ENCODE assay signal across 8 cellular contexts in the genomic region with DNA sequence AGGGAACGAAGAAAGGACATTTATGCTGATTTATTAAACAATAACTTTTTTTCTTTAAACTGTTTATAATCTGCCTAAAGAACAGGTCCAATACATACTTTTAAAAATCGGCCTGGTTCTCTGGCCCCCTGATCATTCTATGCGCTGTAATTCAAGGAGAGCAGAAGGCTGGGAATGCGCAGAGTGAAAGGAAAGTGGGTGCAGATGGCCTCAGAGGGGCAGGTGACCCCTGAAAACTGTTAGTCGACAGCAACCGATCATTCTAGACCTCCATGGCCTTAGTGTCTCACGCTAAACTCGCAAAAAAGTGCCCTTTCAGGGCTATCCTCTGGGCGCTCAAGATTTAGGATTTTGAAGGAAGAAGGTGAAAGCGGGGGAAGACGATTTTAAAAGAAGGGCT. TPM values are rescaled to one million over a fixed set of nuclear protein-coding genes. Genes with fewer than 3 reads are reported as not detected.
DNase-seq lines count a peak whose midpoint lies in the region; ATAC-seq and TF ChIP-seq lines count a peak whose summit lies in the region.

No MANE protein-coding gene starts in this region.

- H3F3A ChIP-seq in GM23248 (ENCODE audit: insufficient read depth), result no peaks in the 10 kb centered on the region; the same call in 1 of the 2 replicates

- H3K9me3 ChIP-seq in GM23248 (ENCODE audit: low read depth) (no peaks in the 10 kb centered on the region), sigmoid colon (no peaks in the 10 kb centered on the region), SJCRH30 (replicated peaks) (no peaks in the 10 kb centered on the region)

- no peak for TF ChIP-seq EP300 in sigmoid colon (IDR thresholded peaks at IDR 0.05)

- no peak overlapping the region for H3K27ac ChIP-seq in GM23248
- peak overlapping the region; percentile 92 to 96 (median 94) for H3K27ac ChIP-seq in sigmoid colon
- no peak overlapping the region for H3K27ac ChIP-seq in SJCRH30

- H3K36me3 Mint-ChIP-seq in activated CD8-positive, alpha-beta T cell treated with anti-CD3 and anti-CD28 coated beads for 36 hours (ENCODE audit: low read depth), result no peaks in the 10 kb centered on the region

- no peaks in the 10 kb centered on the region for H3K27me3 ChIP-seq in GM23248 (replicated peaks; ENCODE audit: insufficient read depth)
- H3K27me3 ChIP-seq in sigmoid colon, result no peaks in the 10 kb centered on the region
- H3K27me3 ChIP-seq in SJCRH30, result no peaks in the 10 kb centered on the region

- no peaks in the 10 kb centered on the region for H4K20me1 ChIP-seq in GM23248 (ENCODE audit: insufficient read depth)

- no peak for TF ChIP-seq POLR2A in sigmoid colon (IDR thresholded peaks at IDR 0.05)

- whole genome bisulfite sequencing in GM23248 (ENCODE audit: low coverage in 1 of 2, low lambda C conversion rate in 2 of 2, missing lambda C conversion rate in 2 of 2), 2 experiments, result 37% methylated on average over 11 of the region's 11 CpGs
- 10 to 42% methylated on average over 11 of the region's 11 CpGs for WGBS in sigmoid colon, 2 donors

- no peaks in the 10 kb centered on the region for H3K9me3 Mint-ChIP-seq in activated CD8-positive, alpha-beta T cell treated with anti-CD3 and anti-CD28 coated beads for 36 hours

- peak overlapping the region; percentile 76 for H3K9ac ChIP-seq in GM23248

- TF ChIP-seq CTCF in activated CD8-positive, alpha-beta T cell treated with anti-CD3 and anti-CD28 coated beads for 36 hours (IDR thresholded peaks at IDR 0.05), result no peak
- no peak for TF ChIP-seq CTCF in sigmoid colon (IDR thresholded peaks at IDR 0.05)

- no peaks in the 10 kb centered on the region for H3K9me2 ChIP-seq in GM23248 (ENCODE audit: insufficient read depth)

- peaks cover 19% of the 10 kb centered on the region for H3K27me3 Mint-ChIP-seq in activated CD8-positive, alpha-beta T cell treated with anti-CD3 and anti-CD28 coated beads for 36 hours

- no peak for ATAC-seq in activated CD8-positive, alpha-beta T cell treated with anti-CD3 and anti-CD28 coated beads for 36 hours
- no peak for ATAC-seq in GM18517 (IDR thresholded peaks at IDR 0.05; ENCODE audit: unreplicated experiment)

- intact Hi-C loops in activated CD8-positive, alpha-beta T cell treated with anti-CD3 and anti-CD28 coated beads for 36 hours (cut with micrococcal nuclease), result loop anchor here (5.0 kb wide), 1 partner anchor 644 kb away; no protein-coding TSS in a partner anchor
- intact Hi-C loops in sigmoid colon (cut with DNase I), result loop anchor here (5.0 to 10.0 kb wide), 5 partner anchors 46 to 312 kb away; no protein-coding TSS in a partner anchor

- DNase-seq in GM23248, result peak; percentile 15
- DNase-seq in activated CD8-positive, alpha-beta T cell treated with anti-CD3 and anti-CD28 coated beads for 36 hours, result no peak
- peak; percentile 10 for DNase-seq in hepatic stellate cell (ENCODE audit: low spot score)
- no peak for DNase-seq in sigmoid colon
- no peak for DNase-seq in AG08395 (ENCODE audit: low spot score)
- no peak for DNase-seq in G401 (ENCODE audit: low spot score)
- DNase-seq in SJCRH30, result no peak

- H3K36me3 ChIP-seq in GM23248 (ENCODE audit: low read depth) (no peaks in the 10 kb centered on the region), sigmoid colon (no peaks in the 10 kb centered on the region), SJCRH30 (no peaks in the 10 kb centered on the region)

- POLR2A ChIA-PET in activated CD8-positive, alpha-beta T cell treated with anti-CD3 and anti-CD28 coated beads for 36 hours (lab: Charles Lee), result no interaction called here

- H3K4me3 Mint-ChIP-seq in activated CD8-positive, alpha-beta T cell treated with anti-CD3 and anti-CD28 coated beads for 36 hours, result peak overlapping the region; percentile 71

- H3K4me1 Mint-ChIP-seq in activated CD8-positive, alpha-beta T cell treated with anti-CD3 and anti-CD28 coated beads for 36 hours (ENCODE audit: low read depth), result peaks cover 19% of the 10 kb centered on the region

- peaks cover 14% of the 10 kb centered on the region; the same call in 1 of the 2 replicates for H3K4me1 ChIP-seq in GM23248 (ENCODE audit: insufficient read depth)
- H3K4me1 ChIP-seq in sigmoid colon, result peaks cover 0 to 45% (median 21%) of the 10 kb centered on the region in 4 donors
- peaks cover 4% of the 10 kb centered on the region; the same call in 1 of the 2 replicates for H3K4me1 ChIP-seq in SJCRH30

- H3K4me3 ChIP-seq in GM23248 (peak overlapping the region; percentile 88), sigmoid colon (peak overlapping the region; percentile 75 to 96 (median 83)), SJCRH30 (no peak overlapping the region)

- in situ Hi-C loops in GM23248 (cut with MboI), result no loop called here
- in situ Hi-C loops in G401 (cut with HindIII; ENCODE audit: low sequenced_read_pairs), result no loop called here

- H3K4me2 ChIP-seq in GM23248 (ENCODE audit: unreplicated experiment), result peak overlapping the region; percentile 86

- peaks cover 17% of the 10 kb centered on the region for H3K79me2 ChIP-seq in GM23248 (ENCODE audit: insufficient read depth)

- peak overlapping the region; percentile 98 for H2AFZ ChIP-seq in GM23248

- CTCF ChIA-PET in activated CD8-positive, alpha-beta T cell treated with anti-CD3 and anti-CD28 coated beads for 36 hours (lab: Charles Lee), result interaction anchor here (0.6 to 2.9 kb wide), 20 partner anchors 7 to 643 kb away, joined by 3 to 34 read pairs (median 4); no protein-coding TSS in a partner anchor

- H3K27ac Mint-ChIP-seq in activated CD8-positive, alpha-beta T cell treated with anti-CD3 and anti-CD28 coated beads for 36 hours, result no peak overlapping the region

RNA-seq across cellular contexts. Expression of gene PDE5A, which starts 2.2 kb away (rescaled TPM):
- 13.8 and 16.7 TPM in 2 replicates for total RNA-seq in GM23248 (2014; rRNA removed; shearing (Covaris generic))
- polyA plus RNA-seq in GM23248 (2016; fragmentation: Nextera tagmentation; extraction: Ambion mirVana) (6.8 and 8.0 TPM in 2 replicates), sigmoid colon (1 to 10 TPM; 5.5 to 9.0 (median 7.4) TPM)
- under 1 TPM; 0.22 to 0.32 TPM for total RNA-seq in activated CD8-positive, alpha-beta T cell treated with anti-CD3 and anti-CD28 coated beads for 36 hours
- 100 to 1,000 TPM; 138 to 209 (median 149) TPM for total RNA-seq in sigmoid colon
- total RNA-seq in G401 (2014; rRNA removed; shearing (Covaris generic)), result 0.06 and 0.75 TPM in 2 replicates
- 2.9 and 4.3 TPM in 2 replicates for total RNA-seq in SJCRH30 (2014; rRNA removed; shearing (Covaris generic))

Comparison
In these comparisons a context has a peak if more than half of its experiments do, and no peak if none do; other contexts are left out.
1. DNase-seq: peak in GM23248 (single experiment) and hepatic stellate cell (single experiment); none in activated CD8-positive, alpha-beta T cell treated with anti-CD3 and anti-CD28 coated beads for 36 hours (single experiment), sigmoid colon (single experiment), AG08395 (single experiment), G401 (single experiment) and SJCRH30 (0 of 2).
2. H3K27ac ChIP-seq: peak in sigmoid colon (4 of 4); none in GM23248 (single experiment) and SJCRH30 (single experiment).